Comparison of ENCODE assay signal across 26 cellular contexts in genomic region chr13:20684535-20684934, GRCh38. TPM values are rescaled to one million over a fixed set of nuclear protein-coding genes. Genes with fewer than 3 reads are reported as not detected.
DNase-seq lines count a peak whose midpoint lies in the region; ATAC-seq, FAIRE-seq and TF ChIP-seq lines count a peak whose summit lies in the region.
"Had no signal": no experiment of that assay in that cellular context is flagged by ENCODE, and none has a peak within 500 bp of the region (broad histone marks: within the 10 kb centered on the region; RNA-seq: fewer than 3 reads in every experiment).

No MANE protein-coding gene starts in this region.

- 0 out of 2 replicates have a peak overlapping the region, but pooled peaks have one; percentile 20 for H3K27ac ChIP-seq in ACC112 (ENCODE audit: low read depth, low read length)
- H3K27ac ChIP-seq in H1 (ENCODE audit: low read depth, low read length) = no peak overlapping the region
- H3K27ac ChIP-seq: esophagus muscularis mucosa, HL-60 had no signal

- no peak overlapping the region for H3K23ac ChIP-seq in H1 (ENCODE audit: insufficient read length)

- no peak overlapping the region for H2AK5ac ChIP-seq in H1 (ENCODE audit: low read depth, low read length)

- no peak overlapping the region for H4K91ac ChIP-seq in H1 (replicated peaks; ENCODE audit: insufficient read length, low read length)

- H3K18ac ChIP-seq in H1 (ENCODE audit: extremely low read depth, low read length) = peak overlapping the region; percentile 32; the same call in 1 of the 2 replicates

- CTCF ChIA-PET in H1 (lab: Charles Lee; ENCODE audit: partially characterized antibody) = interaction anchor here (0.6 to 1.6 kb wide), 6 partner anchors 11 to 191 kb away, joined by 3 to 4 read pairs (median 3); no protein-coding TSS in a partner anchor
- CTCF ChIA-PET in activated CD4-positive, alpha-beta memory T cell treated with anti-CD3 and anti-CD28 coated beads for 36 hours (lab: Charles Lee) = interaction anchor here (1.0 kb wide), 1 partner anchor 189 kb away, joined by 3 read pairs; no protein-coding TSS in a partner anchor

- no peak overlapping the region for H2BK12ac ChIP-seq in H1 (ENCODE audit: low read depth, low read length)

- no peaks in the 10 kb centered on the region for H4K20me1 ChIP-seq in H1 (replicated peaks in 1 of 2; ENCODE audit: control insufficient read depth in 1 of 2, insufficient read depth in 2 of 2, low read length in 2 of 2)

- no peak overlapping the region for H3K14ac ChIP-seq in H1 (ENCODE audit: insufficient read length)

- peaks cover 18% of the 10 kb centered on the region for H3K4me1 ChIP-seq in ACC112 (ENCODE audit: control insufficient read depth, insufficient read depth, low read length, unreplicated experiment)
- peaks cover 0 to 9% (median 5%) of the 10 kb centered on the region in 4 experiments; a peak in 5 of 7 replicates for H3K4me1 ChIP-seq in H1 (replicated peaks in 1 of 4; ENCODE audit: control insufficient read depth in 3 of 4, insufficient read depth in 4 of 4, low read length in 3 of 4)
- H3K4me1 ChIP-seq: esophagus muscularis mucosa had no signal

- H2AFZ ChIP-seq in ACC112 (ENCODE audit: low read length, unreplicated experiment) (no peak overlapping the region), H1 (ENCODE audit: low read length) (no peak overlapping the region)

- peak in 1 of 3 experiments; percentile 5; a peak in 1 of 4 replicates for TF ChIP-seq CTCF in H1 (IDR thresholded peaks at IDR 0.05; ENCODE audit: control extremely low read depth in 1 of 3, insufficient read depth in 1 of 3, low read depth in 1 of 3, low read length in 3 of 3)

- H3K56ac ChIP-seq in H1 (replicated peaks; ENCODE audit: insufficient read length, low read depth, low read length) = no peak overlapping the region

- H3K9ac ChIP-seq in H1 (replicated peaks in 1 of 4; ENCODE audit: extremely low read depth in 1 of 4, low read depth in 3 of 4, low read length in 3 of 4) = no peak overlapping the region

- no peaks in the 10 kb centered on the region for H3K4me1 Mint-ChIP-seq in activated CD4-positive, alpha-beta memory T cell treated with anti-CD3 and anti-CD28 coated beads for 36 hours (ENCODE audit: low read depth)
- H3K4me1 Mint-ChIP-seq: activated CD4-positive, alpha-beta memory T cell treated with anti-CD3 and anti-CD28 coated beads, Interleukin-2, amount 10 ng/mL, durations not matched to agents 7 days and 5 days; stimulated activated effector memory CD8-positive, alpha-beta T cell treated with anti-CD3 and anti-CD28 coated beads, Interleukin-12 subunit alpha, Interleukin-12 subunit beta, amount 100 ng/mL, for 72 hours had no signal

- no peaks in the 10 kb centered on the region for H3K79me1 ChIP-seq in H1 (ENCODE audit: low read depth, low read length)

- intact Hi-C loops in activated CD4-positive, alpha-beta memory T cell treated with anti-CD3 and anti-CD28 coated beads for 36 hours (cut with micrococcal nuclease) = no loop called here

- no peak overlapping the region for H4K5ac ChIP-seq in H1 (ENCODE audit: insufficient read length, low read depth, low read length)

- no peaks in the 10 kb centered on the region for H3K36me3 Mint-ChIP-seq in activated CD4-positive, alpha-beta memory T cell treated with anti-CD3 and anti-CD28 coated beads for 36 hours
- H3K36me3 Mint-ChIP-seq: stimulated activated effector memory CD8-positive, alpha-beta T cell treated with anti-CD3 and anti-CD28 coated beads, Interleukin-12 subunit alpha, Interleukin-12 subunit beta, amount 100 ng/mL, for 72 hours had no signal

- H4K8ac ChIP-seq in H1 (ENCODE audit: extremely low read depth, insufficient read depth, low read length) = no peak overlapping the region

- no peaks in the 10 kb centered on the region for H3K27me3 ChIP-seq in ACC112 (ENCODE audit: insufficient read depth, low read length)
- H3K27me3 ChIP-seq in H1 (replicated peaks in 1 of 4; ENCODE audit: control insufficient read depth in 3 of 4, extremely low read depth in 1 of 4, insufficient read depth in 3 of 4, low read length in 3 of 4) = no peaks in the 10 kb centered on the region
- H3K27me3 ChIP-seq: esophagus muscularis mucosa had no signal

- TF ChIP-seq EP300 in H1 (IDR thresholded peaks at IDR 0.05; ENCODE audit: borderline replicate concordance in 1 of 2, low read depth in 2 of 2, low read length in 2 of 2) = no peak

- DNase-seq in MV-4-11 (lab: John Stamatoyannopoulos, UW) (peak; percentile 67), H1 (ENCODE audit: low read depth in 1 of 2, low spot score in 2 of 2) (no peak), left lobe of liver (ENCODE audit: low spot score) (no peak), erythroblast (lab: John Stamatoyannopoulos, UW) (no peak)
- DNase-seq in activated CD4-positive, alpha-beta memory T cell treated with anti-CD3 and anti-CD28 coated beads for 36 hours = no peak
- DNase-seq: activated CD4-positive, alpha-beta memory T cell treated with anti-CD3 and anti-CD28 coated beads, Interleukin-2, amount 10 ng/mL, durations not matched to agents 7 days and 5 days; DMS79; effector memory CD4-positive, alpha-beta T cell; Karpas-422; left colon; NCI-H1105 treated with DMSO at 0.1 percent for 48 hours; NCI-H2029 treated with DMSO at 0.1 percent for 48 hours; NCI-H345; SHP77; stimulated activated CD4-positive, alpha-beta T cell treated with anti-CD3 and anti-CD28 coated beads, Interleukin-2, amount 100 ng/mL, for 48 hours; substantia nigra had no signal

- 84% methylated on average over 18 of the region's 18 CpGs; no CpG with 5 or more reads in 1 of the 2 experiments for WGBS in H1 (ENCODE audit: extremely low coverage in 1 of 2, insufficient coverage in 1 of 2, insufficient read length in 1 of 2, insufficient replicate concordance in 2 of 2, low coverage in 1 of 2, low lambda C conversion rate in 2 of 2, missing lambda C conversion rate in 1 of 2), 2 experiments

- no peaks in the 10 kb centered on the region for H3K9me3 ChIP-seq in H1 (ENCODE audit: insufficient read depth in 2 of 2, low read depth in 1 of 2, low read length in 1 of 2)
- H3K9me3 ChIP-seq: esophagus muscularis mucosa had no signal

- no peaks in the 10 kb centered on the region for H3K9me3 Mint-ChIP-seq in activated CD4-positive, alpha-beta memory T cell treated with anti-CD3 and anti-CD28 coated beads for 36 hours
- H3K9me3 Mint-ChIP-seq: activated CD4-positive, alpha-beta memory T cell treated with anti-CD3 and anti-CD28 coated beads, Interleukin-2, amount 10 ng/mL, durations not matched to agents 7 days and 5 days; stimulated activated effector memory CD8-positive, alpha-beta T cell treated with anti-CD3 and anti-CD28 coated beads, Interleukin-12 subunit alpha, Interleukin-12 subunit beta, amount 100 ng/mL, for 72 hours had no signal

- POLR2A ChIA-PET in H1 (lab: Charles Lee; ENCODE audit: partially characterized antibody) = interaction anchor here (1.2 kb wide), 1 partner anchor 25 kb away, joined by 3 read pairs; no protein-coding TSS in a partner anchor
- POLR2A ChIA-PET in activated CD4-positive, alpha-beta memory T cell treated with anti-CD3 and anti-CD28 coated beads for 36 hours (lab: Charles Lee) = no interaction called here

- no peaks in the 10 kb centered on the region for H3K27me3 Mint-ChIP-seq in activated CD4-positive, alpha-beta memory T cell treated with anti-CD3 and anti-CD28 coated beads for 36 hours
- H3K27me3 Mint-ChIP-seq: activated CD4-positive, alpha-beta memory T cell treated with anti-CD3 and anti-CD28 coated beads, Interleukin-2, amount 10 ng/mL, durations not matched to agents 7 days and 5 days; activated naive CD8-positive, alpha-beta T cell had no signal

- H3K79me2 ChIP-seq in ACC112 (ENCODE audit: control insufficient read depth, insufficient read depth, low read length, unreplicated experiment) (no peaks in the 10 kb centered on the region), H1 (ENCODE audit: control insufficient read depth in 1 of 2, insufficient read depth in 2 of 2, low read length in 2 of 2) (no peaks in the 10 kb centered on the region)

- no peaks in the 10 kb centered on the region for H3K36me3 ChIP-seq in ACC112 (ENCODE audit: insufficient read depth, low read length)
- H3K36me3 ChIP-seq in H1 (ENCODE audit: control insufficient read depth in 2 of 4, insufficient read depth in 4 of 4, low read length in 3 of 4) = no peaks in the 10 kb centered on the region

- H3K4me3 Mint-ChIP-seq in activated CD4-positive, alpha-beta memory T cell treated with anti-CD3 and anti-CD28 coated beads for 36 hours = no peak overlapping the region
- H3K4me3 Mint-ChIP-seq: activated CD4-positive, alpha-beta memory T cell treated with anti-CD3 and anti-CD28 coated beads, Interleukin-2, amount 10 ng/mL, durations not matched to agents 7 days and 5 days; activated naive CD8-positive, alpha-beta T cell; stimulated activated effector memory CD8-positive, alpha-beta T cell treated with anti-CD3 and anti-CD28 coated beads, Interleukin-12 subunit alpha, Interleukin-12 subunit beta, amount 100 ng/mL, for 72 hours had no signal

- H3K4ac ChIP-seq in H1 (replicated peaks; ENCODE audit: insufficient read length, low read depth, low read length) = no peak overlapping the region

- no peak overlapping the region for H2BK5ac ChIP-seq in H1 (ENCODE audit: low read depth, low read length)

- no peak for TF ChIP-seq RAD21 in H1 (IDR thresholded peaks at IDR 0.05 in 1 of 2, conservative IDR thresholded peaks at IDR 0.05 in 1 of 2; ENCODE audit: low read depth in 2 of 2, low read length in 2 of 2)

- H2BK120ac ChIP-seq in H1 (replicated peaks; ENCODE audit: low read depth, low read length) = no peak overlapping the region

- H2BK20ac ChIP-seq in H1 (ENCODE audit: low read length) = no peak overlapping the region

- H3K23me2 ChIP-seq in H1 (ENCODE audit: low read depth, low read length) = no peaks in the 10 kb centered on the region

- no peak for TF ChIP-seq POLR2A in H1 (IDR thresholded peaks at IDR 0.05; ENCODE audit: control extremely low read depth in 1 of 2, low read depth in 2 of 2, low read length in 2 of 2)
- TF ChIP-seq POLR2A in erythroblast (IDR thresholded peaks at IDR 0.05; ENCODE audit: low read length) = no peak

- H3K27ac Mint-ChIP-seq in activated CD4-positive, alpha-beta memory T cell treated with anti-CD3 and anti-CD28 coated beads for 36 hours = no peak overlapping the region
- H3K27ac Mint-ChIP-seq: activated CD4-positive, alpha-beta memory T cell treated with anti-CD3 and anti-CD28 coated beads, Interleukin-2, amount 10 ng/mL, durations not matched to agents 7 days and 5 days; activated naive CD8-positive, alpha-beta T cell; stimulated activated effector memory CD8-positive, alpha-beta T cell treated with anti-CD3 and anti-CD28 coated beads, Interleukin-12 subunit alpha, Interleukin-12 subunit beta, amount 100 ng/mL, for 72 hours had no signal

- H3K4me3 ChIP-seq in ACC112 (ENCODE audit: low read depth, low read length) (no peak overlapping the region), H1 (ENCODE audit: extremely low read depth in 1 of 4, insufficient read depth in 2 of 4, low read depth in 3 of 4, low read length in 4 of 4) (no peak overlapping the region)
- H3K4me3 ChIP-seq: esophagus muscularis mucosa had no signal

- no peak overlapping the region for H3K4me2 ChIP-seq in H1 (ENCODE audit: insufficient read depth in 1 of 2, low read depth in 2 of 2, low read length in 2 of 2)

- ATAC-seq in left lobe of liver (peak; percentile 14), GM18511 (IDR thresholded peaks at IDR 0.05; ENCODE audit: unreplicated experiment) (no peak), HG03097 (IDR thresholded peaks at IDR 0.05; ENCODE audit: low FRiP score, unreplicated experiment) (no peak)
- ATAC-seq: activated CD4-positive, CD25-positive, alpha-beta regulatory T cell treated with anti-CD3 and anti-CD28 coated beads, Interleukin-2, amount 50 U/mL, for 24 hours; HCT116; left colon; stimulated activated effector memory CD8-positive, alpha-beta T cell treated with anti-CD3 and anti-CD28 coated beads, Interleukin-12 subunit alpha, Interleukin-12 subunit beta, amount 100 ng/mL, for 72 hours had no signal

- FAIRE-seq in H1 (lab: Jason Lieb, UNC) = no peak
- FAIRE-seq: A204.1 had no signal

- no peak overlapping the region for H2BK15ac ChIP-seq in H1 (ENCODE audit: low read length)

RNA-seq across cellular contexts. Expression of gene IL17D, which starts 19.0 kb away (rescaled TPM):
- 0.56 and 0.84 TPM in 2 replicates for total RNA-seq in H1 (2021; fragmentation: NEBNext Ultra II Directional; extraction: Animal tissue kit (Norgen Biotek cat#: 25700))
- polyA plus RNA-seq in H1 (2011; rRNA removed) = 0.57 and 0.59 TPM in 2 replicates
- polyA plus RNA-seq in H1 (2011; cell fraction: cytosol; rRNA removed) = 0.32 TPM
- 0.56 TPM for polyA plus RNA-seq in H1 (2011; cell fraction: nucleus; rRNA removed)
- 1.9 to 3.0 TPM (median 2.4 TPM) in 4 replicates for polyA plus RNA-seq in H1 (2012, experiment 1 of 2)
- 3.3 TPM for polyA plus RNA-seq in H1 (2012, experiment 2 of 2)
- polyA plus RNA-seq in H1 (2013, experiment 1 of 2) = 0.83 TPM
- polyA plus RNA-seq in H1 (2013, experiment 2 of 2) = 0.70 TPM
- polyA minus RNA-seq in H1 (2011; rRNA and poly(A)+ RNA removed) = 0.17 and 0.25 TPM in 2 replicates
- polyA minus RNA-seq in H1 (2011; cell fraction: cytosol; rRNA and poly(A)+ RNA removed) = not detected
- polyA minus RNA-seq in H1 (2011; cell fraction: nucleus; rRNA and poly(A)+ RNA removed) = 0.30 TPM
- total RNA-seq in left lobe of liver = 0.45 TPM
- total RNA-seq in activated CD4-positive, alpha-beta memory T cell treated with anti-CD3 and anti-CD28 coated beads for 36 hours = under 1 TPM in 1 of 2 experiments, not detected in 1; 0.12 TPM
- total RNA-seq: activated CD4-positive, alpha-beta memory T cell treated with anti-CD3 and anti-CD28 coated beads, Interleukin-2, amount 10 ng/mL, durations not matched to agents 7 days and 5 days had no signal
